ENCODE assay signal across 19 cellular contexts in the genomic region with DNA sequence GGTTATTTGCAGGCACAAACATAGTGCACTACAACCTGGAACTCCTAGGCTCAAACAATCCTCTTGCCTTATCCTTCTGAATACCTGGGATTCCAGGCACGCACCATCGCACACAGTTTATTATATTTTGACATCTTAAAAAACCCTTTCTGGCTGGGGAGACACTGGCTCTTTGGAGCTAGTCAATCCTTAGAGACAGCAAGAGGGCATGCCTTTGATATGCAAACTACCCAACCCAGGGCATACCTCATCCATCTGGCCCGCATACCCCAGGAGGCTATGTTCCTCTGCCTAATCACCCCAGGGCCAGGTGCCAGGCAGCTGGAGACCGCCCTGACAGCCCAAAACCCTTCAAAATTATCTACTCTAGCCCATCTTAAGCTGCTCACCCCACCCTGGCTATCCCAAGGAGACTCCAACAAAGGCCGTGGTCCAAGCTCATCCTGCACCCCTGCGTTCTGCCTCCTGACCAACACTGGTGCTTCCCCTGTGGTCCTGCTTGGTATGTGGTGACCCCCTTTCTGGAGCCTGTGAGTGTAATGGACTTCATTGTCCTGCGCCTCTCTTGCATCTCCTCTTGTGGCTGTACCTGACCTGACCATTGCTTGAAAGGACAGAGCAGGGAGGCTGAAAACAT.
"Had no signal": no experiment of that assay in that cellular context is flagged by ENCODE, and none has a peak within 500 bp of the region (broad histone marks: within the 10 kb centered on the region; RNA-seq: fewer than 3 reads in every experiment).

No MANE protein-coding gene starts in this region.

- H3K27ac ChIP-seq: brain microvascular endothelial cell, colonic mucosa, heart left ventricle, lower lobe of right lung, parathyroid adenoma, right lobe of liver, thoracic aorta, VCaP had no signal

- DNase-seq: activated CD4-positive, alpha-beta T cell treated with anti-CD3 and anti-CD28 coated beads for 1 hour; activated CD4-positive, alpha-beta T cell treated with anti-CD3 and anti-CD28 coated beads, Interleukin-2, amount 50 U/mL, for 48 hours; activated CD8-positive, alpha-beta memory T cell treated with anti-CD3 and anti-CD28 coated beads, Interleukin-2, amount 10 ng/mL, durations not matched to agents 7 days and 5 days; activated naive CD4-positive, alpha-beta T cell; brain microvascular endothelial cell; erythroblast; heart left ventricle; left cardiac atrium; lower lobe of right lung; right lobe of liver; stimulated activated CD4-positive, alpha-beta T cell treated with anti-CD3 and anti-CD28 coated beads, Interleukin-4, amount 100 ng/mL, for 4 hours had no signal

- H3K36me3 ChIP-seq: brain microvascular endothelial cell, colonic mucosa, heart left ventricle, lower lobe of right lung, right lobe of liver, thoracic aorta had no signal

- H3K4me1 ChIP-seq: parathyroid adenoma, right lobe of liver had no signal

- H3K27me3 ChIP-seq: brain microvascular endothelial cell, colonic mucosa, heart left ventricle, right lobe of liver had no signal

- H3K4me3 ChIP-seq: colonic mucosa, heart left ventricle, lower lobe of right lung, right lobe of liver, thoracic aorta had no signal

- H3K4me1 Mint-ChIP-seq: stimulated activated memory B cell treated with anti-CD40 and anti-IgM and Interleukin-4, amounts not matched to agents 10 μg/mL and 1 μg/mL and 100 μg/mL, for 72 hours had no signal

- H3K36me3 Mint-ChIP-seq: activated CD8-positive, alpha-beta memory T cell treated with anti-CD3 and anti-CD28 coated beads, Interleukin-2, amount 10 ng/mL, durations not matched to agents 7 days and 5 days; natural killer cell treated with Interleukin-12 subunit alpha and Interleukin-12 subunit beta and Interleukin-15 and Interleukin-18, amount 100 ng/mL, for 72 hours; stimulated activated memory B cell treated with anti-CD40 and anti-IgM and Interleukin-4, amounts not matched to agents 10 μg/mL and 1 μg/mL and 100 μg/mL, for 72 hours had no signal

- H2AFZ ChIP-seq: parathyroid adenoma had no signal

- H3K9me3 ChIP-seq: colonic mucosa, heart left ventricle, lower lobe of right lung, right lobe of liver, thoracic aorta had no signal

- H3K27me3 Mint-ChIP-seq: activated CD8-positive, alpha-beta memory T cell treated with anti-CD3 and anti-CD28 coated beads, Interleukin-2, amount 10 ng/mL, durations not matched to agents 7 days and 5 days; activated T-helper 17 cell treated with anti-CD3 and anti-CD28 coated beads, Interleukin-2, amount 50 U/mL, for 72 hours; central memory CD8-positive, alpha-beta T cell had no signal

- H3K9ac ChIP-seq: parathyroid adenoma had no signal

- H3K4me3 Mint-ChIP-seq: activated CD8-positive, alpha-beta memory T cell treated with anti-CD3 and anti-CD28 coated beads, Interleukin-2, amount 10 ng/mL, durations not matched to agents 7 days and 5 days; activated T-helper 17 cell treated with anti-CD3 and anti-CD28 coated beads, Interleukin-2, amount 50 U/mL, for 72 hours; central memory CD8-positive, alpha-beta T cell; natural killer cell treated with Interleukin-12 subunit alpha and Interleukin-12 subunit beta and Interleukin-15 and Interleukin-18, amount 100 ng/mL, for 72 hours; stimulated activated memory B cell treated with anti-CD40 and anti-IgM and Interleukin-4, amounts not matched to agents 10 μg/mL and 1 μg/mL and 100 μg/mL, for 72 hours had no signal

- H3K9me3 Mint-ChIP-seq: activated T-helper 17 cell treated with anti-CD3 and anti-CD28 coated beads, Interleukin-2, amount 50 U/mL, for 72 hours; central memory CD8-positive, alpha-beta T cell; natural killer cell treated with Interleukin-12 subunit alpha and Interleukin-12 subunit beta and Interleukin-15 and Interleukin-18, amount 100 ng/mL, for 72 hours; stimulated activated memory B cell treated with anti-CD40 and anti-IgM and Interleukin-4, amounts not matched to agents 10 μg/mL and 1 μg/mL and 100 μg/mL, for 72 hours had no signal

- H3K27ac Mint-ChIP-seq: activated CD8-positive, alpha-beta memory T cell treated with anti-CD3 and anti-CD28 coated beads, Interleukin-2, amount 10 ng/mL, durations not matched to agents 7 days and 5 days; activated T-helper 17 cell treated with anti-CD3 and anti-CD28 coated beads, Interleukin-2, amount 50 U/mL, for 72 hours; natural killer cell treated with Interleukin-12 subunit alpha and Interleukin-12 subunit beta and Interleukin-15 and Interleukin-18, amount 100 ng/mL, for 72 hours; stimulated activated memory B cell treated with anti-CD40 and anti-IgM and Interleukin-4, amounts not matched to agents 10 μg/mL and 1 μg/mL and 100 μg/mL, for 72 hours had no signal
